ENCODE assay signal across 8 cellular contexts in the genomic region with DNA sequence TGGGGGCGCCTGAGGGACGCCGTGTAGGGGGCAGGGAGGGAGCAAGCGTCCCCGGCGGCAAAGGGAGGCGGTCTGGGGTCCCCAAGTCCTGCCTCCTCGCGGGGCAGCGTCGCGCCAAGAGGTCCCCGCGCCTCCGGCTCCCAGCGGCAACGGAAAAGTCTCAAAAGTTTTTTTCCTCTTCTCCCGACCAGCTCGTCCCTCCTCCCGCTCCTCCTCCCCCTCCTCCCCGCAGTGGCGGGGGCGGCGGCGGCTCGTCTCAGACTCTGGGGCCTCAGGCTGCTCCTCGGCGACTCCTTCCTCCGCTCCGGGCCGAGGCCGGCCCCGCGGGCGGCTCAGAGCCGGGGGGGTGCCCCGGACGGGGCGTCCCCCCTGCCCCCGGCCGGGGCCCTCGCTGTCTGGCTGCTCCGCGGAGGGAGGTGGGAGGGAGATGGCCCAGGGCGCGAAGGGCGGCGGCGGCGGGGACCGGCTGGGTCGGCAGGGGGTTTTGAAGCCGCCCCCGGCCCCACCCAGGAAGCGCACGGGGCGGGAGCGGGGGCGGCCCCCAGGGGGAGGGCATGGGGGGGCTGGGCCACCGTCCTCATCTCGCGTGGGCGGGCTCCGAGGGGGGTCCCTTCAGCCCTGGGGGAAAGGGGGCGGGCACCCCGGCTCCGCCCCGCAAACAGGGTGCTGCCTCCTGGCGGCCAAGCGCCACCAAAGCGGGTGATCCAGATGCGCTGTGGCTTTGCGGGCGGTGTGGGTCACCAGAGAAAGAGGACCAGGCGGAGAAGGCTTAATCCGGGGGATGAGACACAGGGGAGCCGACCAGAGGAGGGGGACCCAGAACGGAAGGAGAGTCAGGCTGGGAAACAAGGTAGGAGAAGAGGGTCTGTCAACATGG. TPM values are rescaled to one million over a fixed set of nuclear protein-coding genes. Genes with fewer than 3 reads are reported as not detected.
DNase-seq lines count a peak whose midpoint lies in the region; ATAC-seq and TF ChIP-seq lines count a peak whose summit lies in the region.

TSS of gene TGFB1 (minus strand) at position 457 of the 877 bp plus-strand sequence. CDS start 878 bp downstream, outside the sequence.

- no peaks in the 10 kb centered on the region for H3K9me3 Mint-ChIP-seq in Calu3 (ENCODE audit: low read depth, unreplicated experiment)
- peaks cover 4% of the 10 kb centered on the region for H3K9me3 Mint-ChIP-seq in T-helper 2 cell treated with Interferon-gamma antibody and Interleukin-4, amounts not matched to agents 5 μg/mL and 100 μg/mL, for 36 hours

- no peaks in the 10 kb centered on the region for H3K27me3 ChIP-seq in right cardiac atrium (ENCODE audit: control insufficient read depth, insufficient read depth)
- H3K27me3 ChIP-seq in rectal smooth muscle tissue (ENCODE audit: control insufficient read depth, insufficient read depth, low read length): peaks cover 4% of the 10 kb centered on the region
- no peaks in the 10 kb centered on the region for H3K27me3 ChIP-seq in vagina

- peak within 1 kb of the TSS; percentile 89 for H3K4me3 Mint-ChIP-seq in Calu3 (ENCODE audit: low read depth, unreplicated experiment)
- peak within 1 kb of the TSS; percentile 92 for H3K4me3 Mint-ChIP-seq in T-helper 2 cell treated with Interferon-gamma antibody and Interleukin-4, amounts not matched to agents 5 μg/mL and 100 μg/mL, for 36 hours

- H3K4me1 Mint-ChIP-seq in Calu3 (ENCODE audit: low read depth, unreplicated experiment): peaks cover 21% of the 10 kb centered on the region
- H3K4me1 Mint-ChIP-seq in T-helper 2 cell treated with Interferon-gamma antibody and Interleukin-4, amounts not matched to agents 5 μg/mL and 100 μg/mL, for 36 hours (ENCODE audit: low read depth): peaks cover 54% of the 10 kb centered on the region

- H3K9ac ChIP-seq in rectal smooth muscle tissue (ENCODE audit: low read length): peak within 1 kb of the TSS; percentile 57

- peak; percentile 32 for ATAC-seq in GM21526 (IDR thresholded peaks at IDR 0.05; ENCODE audit: low FRiP score, unreplicated experiment)
- ATAC-seq in right cardiac atrium: peak; percentile 71 to 83

- DNase-seq in Calu3: peak; percentile 92
- peak; percentile 72 to 86 for DNase-seq in Kasumi-1 (lab: John Stamatoyannopoulos, UW)
- DNase-seq in T-helper 2 cell treated with Interferon-gamma antibody and Interleukin-4, amounts not matched to agents 5 μg/mL and 100 μg/mL, for 36 hours (ENCODE audit: low spot score): peak; percentile 90
- peak in 50 of 58 donors; percentile 9 to 71 (median 47) for DNase-seq in anterior cingulate cortex (lab: John Stamatoyannopoulos, UW)
- DNase-seq in right cardiac atrium: peak; percentile 90 to 97 (median 96)
- no peak for DNase-seq in vagina (ENCODE audit: extremely low spot score in 2 of 2)

- peak in 1 of 2 donors; percentile 66 for TF ChIP-seq POLR2A in vagina (IDR thresholded peaks at IDR 0.05)

- CTCF ChIA-PET in Calu3 (lab: Charles Lee): interaction anchor here (0.6 to 3.4 kb wide), 9 partner anchors 9 to 86 kb away, joined by 3 to 23 read pairs (median 5); partner anchors contain the start of gene B9D2

- H3K36me3 ChIP-seq in rectal smooth muscle tissue (ENCODE audit: control insufficient read depth, insufficient read depth, low read length) (peaks cover 2% of the 10 kb centered on the region), vagina (no peaks in the 10 kb centered on the region)

- TSS peak; percentile 90 for BruUV-seq in Calu3 (replicated peaks; lab: Mats Ljungman, UMichigan)

- under 1% methylated on average over 78 of the region's 78 CpGs for WGBS in right cardiac atrium

- TF ChIP-seq CTCF in Calu3 (IDR thresholded peaks at IDR 0.05; ENCODE audit: unreplicated experiment): peak; percentile 96
- peak; percentile 67 to 93 (median 68) for TF ChIP-seq CTCF in vagina (IDR thresholded peaks at IDR 0.05)

- H3K27ac Mint-ChIP-seq in Calu3 (ENCODE audit: unreplicated experiment): peak within 1 kb of the TSS; percentile 55
- H3K27ac Mint-ChIP-seq in T-helper 2 cell treated with Interferon-gamma antibody and Interleukin-4, amounts not matched to agents 5 μg/mL and 100 μg/mL, for 36 hours: peak within 1 kb of the TSS; percentile 93

- H3K9me3 ChIP-seq in right cardiac atrium (ENCODE audit: control insufficient read depth, low read length) (no peaks in the 10 kb centered on the region), vagina (no peaks in the 10 kb centered on the region)

- peak within 1 kb of the TSS; percentile 93 for H3K4me3 ChIP-seq in right cardiac atrium (ENCODE audit: low read length)
- peak within 1 kb of the TSS; percentile 97 for H3K4me3 ChIP-seq in rectal smooth muscle tissue (ENCODE audit: low read length)
- peak within 1 kb of the TSS; percentile 61 to 80 for H3K4me3 ChIP-seq in vagina

- intact Hi-C loops in Calu3 (cut with micrococcal nuclease; ENCODE audit: unreplicated experiment) (loop anchor here (10.0 kb wide), 1 partner anchor 81 kb away; the partner anchor contains the start of gene DMAC2), right cardiac atrium (cut with DNase I) (loop anchor here in 1 of 4 donors (10.0 kb wide), 1 partner anchor 81 kb away; the partner anchor contains the start of gene DMAC2), vagina (cut with DNase I) (loop anchor here (5.0 kb wide), 1 partner anchor 36 kb away; no protein-coding TSS in a partner anchor)

- H3K27ac ChIP-seq in right cardiac atrium (ENCODE audit: low read length) (peak within 1 kb of the TSS; percentile 79), rectal smooth muscle tissue (ENCODE audit: low read depth, low read length) (peak within 1 kb of the TSS; percentile 76), vagina (peak within 1 kb of the TSS; percentile 95)

- H3K36me3 Mint-ChIP-seq in Calu3 (ENCODE audit: insufficient read depth, unreplicated experiment): peaks cover 42% of the 10 kb centered on the region
- H3K36me3 Mint-ChIP-seq in T-helper 2 cell treated with Interferon-gamma antibody and Interleukin-4, amounts not matched to agents 5 μg/mL and 100 μg/mL, for 36 hours (ENCODE audit: low read depth): peaks cover 45% of the 10 kb centered on the region

- H3K27me3 Mint-ChIP-seq in Calu3 (ENCODE audit: unreplicated experiment): no peaks in the 10 kb centered on the region
- H3K27me3 Mint-ChIP-seq in T-helper 2 cell treated with Interferon-gamma antibody and Interleukin-4, amounts not matched to agents 5 μg/mL and 100 μg/mL, for 36 hours (ENCODE audit: low read depth): no peaks in the 10 kb centered on the region

- peaks cover 3% of the 10 kb centered on the region for H3K4me1 ChIP-seq in right cardiac atrium (ENCODE audit: control insufficient read depth, insufficient read depth, low read length)
- peaks cover 5% of the 10 kb centered on the region for H3K4me1 ChIP-seq in rectal smooth muscle tissue (ENCODE audit: control insufficient read depth, insufficient read depth, low read length)
- peaks cover 35% of the 10 kb centered on the region for H3K4me1 ChIP-seq in vagina

RNA-seq across cellular contexts. Expression of gene TGFB1, which starts in this region (rescaled TPM):
- total RNA-seq in Calu3 (2022): 39.2 and 42.0 TPM in 2 replicates
- total RNA-seq in right cardiac atrium: 10 to 100 TPM; 27.0 to 39.3 (median 33.3) TPM
- polyA plus RNA-seq in right cardiac atrium: 23.9 TPM
- 53.3 TPM for total RNA-seq in vagina

Comparison
In these comparisons a context has a peak if more than half of its experiments do, and no peak if none do; other contexts are left out.
1. DNase-seq: peak in Calu3 (single experiment), Kasumi-1 (2 of 2), T-helper 2 cell treated with Interferon-gamma antibody and Interleukin-4, amounts not matched to agents 5 μg/mL and 100 μg/mL, for 36 hours (single experiment), anterior cingulate cortex (50 of 58) and right cardiac atrium (3 of 3); none in vagina (0 of 2).
2. Peak in every context shown above with its lines, with median percentiles within 50 percentile points of each other: H3K27ac ChIP-seq and H3K4me3 ChIP-seq.